In genomic region chr1:234488954-234489691, GRCh38 we compare ENCODE assay signal across 15 cellular contexts. TPM values are rescaled to one million over a fixed set of nuclear protein-coding genes. Genes with fewer than 3 reads are reported as not detected.
DNase-seq lines count a peak whose midpoint lies in the region; ATAC-seq and TF ChIP-seq lines count a peak whose summit lies in the region.
"Had no signal": no experiment of that assay in that cellular context is flagged by ENCODE, and none has a peak within 500 bp of the region (broad histone marks: within the 10 kb centered on the region; RNA-seq: fewer than 3 reads in every experiment).

No MANE protein-coding gene starts in this region.

- no peaks in the 10 kb centered on the region for H3K36me3 ChIP-seq in BLaER1
- H3K36me3 ChIP-seq in PC-3 (ENCODE audit: low read depth, low read length) = no peaks in the 10 kb centered on the region
- H3K36me3 ChIP-seq in left lung = no peaks in the 10 kb centered on the region
- no peaks in the 10 kb centered on the region for H3K36me3 ChIP-seq in breast epithelium
- no peaks in the 10 kb centered on the region for H3K36me3 ChIP-seq in Peyer's patch
- H3K36me3 ChIP-seq: adrenal gland had no signal

- no peaks in the 10 kb centered on the region for H3K9me2 ChIP-seq in PC-3 (replicated peaks; ENCODE audit: low read length)

- H3K27me3 ChIP-seq in BLaER1 (no peaks in the 10 kb centered on the region), PC-3 (ENCODE audit: low read length) (no peaks in the 10 kb centered on the region), left lung (no peaks in the 10 kb centered on the region), breast epithelium (no peaks in the 10 kb centered on the region), Peyer's patch (no peaks in the 10 kb centered on the region)
- H3K27me3 ChIP-seq: adrenal gland had no signal

- ATAC-seq in HG03066 (IDR thresholded peaks at IDR 0.05; ENCODE audit: low read depth, unreplicated experiment) = peak; percentile 6
- no peak; the same call in 1 of the 2 replicates for ATAC-seq in PC-3
- peak; percentile 84 for ATAC-seq in left lung

- H2AFZ ChIP-seq in PC-3 (ENCODE audit: low read length) = no peak overlapping the region
- H2AFZ ChIP-seq: parathyroid adenoma had no signal

- no peak overlapping the region for H3K4me3 ChIP-seq in BLaER1
- H3K4me3 ChIP-seq in PC-3 (ENCODE audit: low read length) = no peak overlapping the region
- H3K4me3 ChIP-seq in left lung = no peak overlapping the region
- H3K4me3 ChIP-seq in breast epithelium = no peak overlapping the region
- no peak overlapping the region for H3K4me3 ChIP-seq in lower leg skin (ENCODE audit: low read depth, poor library complexity, severe bottlenecking)
- H3K4me3 ChIP-seq in Peyer's patch = no peak overlapping the region
- H3K4me3 ChIP-seq: adrenal gland, skin epidermis had no signal

- H3K4me2 ChIP-seq in BLaER1 (peak overlapping the region; percentile 74), PC-3 (ENCODE audit: low read length) (no peak overlapping the region)

- H3K4me1 ChIP-seq in BLaER1 (peaks cover 76% of the 10 kb centered on the region), PC-3 (ENCODE audit: insufficient read depth, low read length) (peaks cover 11% of the 10 kb centered on the region), left lung (peaks cover 0 to 13% of the 10 kb centered on the region in 2 donors), breast epithelium (no peaks in the 10 kb centered on the region), Peyer's patch (peaks cover 0 to 5% (median 2%) of the 10 kb centered on the region in 4 donors)
- H3K4me1 ChIP-seq: adrenal gland, parathyroid adenoma had no signal

- TF ChIP-seq CTCF in PC-3 (conservative IDR thresholded peaks at IDR 0.05; ENCODE audit: low read depth, low read length) (no peak), left lung (IDR thresholded peaks at IDR 0.05) (no peak), breast epithelium (IDR thresholded peaks at IDR 0.05) (no peak), lower leg skin (IDR thresholded peaks at IDR 0.05) (no peak), Peyer's patch (IDR thresholded peaks at IDR 0.05) (no peak)

- no peaks in the 10 kb centered on the region for H3F3A ChIP-seq in PC-3 (ENCODE audit: low read length, unreplicated experiment)

- H3K9me3 ChIP-seq in BLaER1 = no peaks in the 10 kb centered on the region
- H3K9me3 ChIP-seq in PC-3 (ENCODE audit: low read length) = no peaks in the 10 kb centered on the region
- no peaks in the 10 kb centered on the region for H3K9me3 ChIP-seq in left lung
- H3K9me3 ChIP-seq in breast epithelium = no peaks in the 10 kb centered on the region
- no peaks in the 10 kb centered on the region for H3K9me3 ChIP-seq in Peyer's patch
- H3K9me3 ChIP-seq: adrenal gland had no signal

- no TSS peak for BruUV-seq in PC-3 (replicated peaks; lab: Mats Ljungman, UMichigan)

- DNase-seq in PC-3 (peak; percentile 10), left lung (no peak), DMS79 treated with DMSO at 0.1 percent for 48 hours (lab: John Stamatoyannopoulos, UW) (no peak), breast epithelium (ENCODE audit: low spot score in 2 of 2) (no peak), lower leg skin (ENCODE audit: low spot score in 2 of 2) (no peak), Peyer's patch (no peak)
- DNase-seq: activated CD4-positive, alpha-beta T cell treated with anti-CD3 and anti-CD28 coated beads, Interleukin-2, amount 10 ng/mL, durations not matched to agents 7 days and 5 days; NCI-H1436 treated with DMSO at 0.1 percent for 48 hours; NCI-H446 treated with DMSO at 0.1 percent for 48 hours; stimulated activated CD4-positive, alpha-beta T cell treated with anti-CD3 and anti-CD28 coated beads, Interleukin-4, amount 100 ng/mL, for 4 hours had no signal

- no peaks in the 10 kb centered on the region for H4K20me1 ChIP-seq in BLaER1
- no peaks in the 10 kb centered on the region for H4K20me1 ChIP-seq in PC-3 (ENCODE audit: low read length)

- 78 to 79% methylated on average over 11 of the region's 11 CpGs for WGBS in lower leg skin, 2 donors

- H3K79me2 ChIP-seq in PC-3 (ENCODE audit: low read length) = no peaks in the 10 kb centered on the region
- H3K79me2 ChIP-seq: parathyroid adenoma had no signal

- intact Hi-C loops in PC-3 (cut with micrococcal nuclease) = no loop called here
- intact Hi-C loops in left lung (cut with DNase I) = no loop called here
- intact Hi-C loops in breast epithelium (cut with DNase I; ENCODE audit: low total_unique reads) = no loop called here
- intact Hi-C loops in lower leg skin (cut with DNase I; ENCODE audit: low total_unique reads) = loop anchor here (5.0 to 10.0 kb wide), 2 partner anchors 598 to 926 kb away; no protein-coding TSS in a partner anchor

- H3K27ac ChIP-seq in BLaER1 (peak overlapping the region; percentile 33), PC-3 (ENCODE audit: low read length) (no peak overlapping the region), left lung (no peak overlapping the region), breast epithelium (no peak overlapping the region), Peyer's patch (peak overlapping the region in 1 of 4 donors; percentile 17)
- H3K27ac ChIP-seq: adrenal gland, parathyroid adenoma had no signal

- TF ChIP-seq POLR2A in breast epithelium (IDR thresholded peaks at IDR 0.05) = no peak
- no peak for TF ChIP-seq POLR2A in lower leg skin (IDR thresholded peaks at IDR 0.05)
- TF ChIP-seq POLR2A in Peyer's patch (IDR thresholded peaks at IDR 0.05) = no peak

- H3K9ac ChIP-seq in BLaER1 = peak overlapping the region; percentile 41; the same call in 1 of the 2 replicates
- no peak overlapping the region for H3K9ac ChIP-seq in PC-3 (ENCODE audit: low read length)
- H3K9ac ChIP-seq: parathyroid adenoma had no signal

- CTCF ChIA-PET in PC-3 (lab: Charles Lee) = no interaction called here

- POLR2A ChIA-PET in PC-3 (lab: Charles Lee; ENCODE audit: unreplicated experiment) = no interaction called here

RNA-seq across cellular contexts. Expression of gene TARBP1, which starts 10.1 kb away (rescaled TPM):
- total RNA-seq in PC-3 (2014; rRNA removed) (15.1 and 27.7 TPM in 2 replicates), left lung (10 to 100 TPM; 20.9 to 23.8 TPM), breast epithelium (10 to 100 TPM; 12.3 to 39.2 (median 32.1) TPM), lower leg skin (10 to 100 TPM; 13.8 to 23.0 (median 16.3) TPM), Peyer's patch (10 to 100 TPM; 19.3 to 52.0 (median 36.3) TPM)
